Comparison of ENCODE assay signal across 1 cellular context in genomic region chr17:61458000-61458399, GRCh38.
TF ChIP-seq lines count a peak whose summit lies in the region.

No MANE protein-coding gene starts in this region.

TF ChIP-seq in GM12878, 131 proteins besides CTCF, POLR2A, EP300 and RAD21:
- no peak for TF ChIP-seq E2F8 (IDR thresholded peaks at IDR 0.05; ENCODE audit: low read depth, partially characterized antibody)
- peak; percentile 15; the same call in 1 of the 2 replicates for TF ChIP-seq NFXL1 (IDR thresholded peaks at IDR 0.05; ENCODE audit: borderline replicate concordance)
- TF ChIP-seq RB1 (IDR thresholded peaks at IDR 0.05; ENCODE audit: borderline replicate concordance), result no peak
- no peak for TF ChIP-seq GATAD2B (conservative IDR thresholded peaks at IDR 0.05; ENCODE audit: low read depth)
